ENCODE assay signal across 8 cellular contexts in genomic region chr22:30390974-30391691, GRCh38. TPM values are rescaled to one million over a fixed set of nuclear protein-coding genes. Genes with fewer than 3 reads are reported as not detected.
DNase-seq lines count a peak whose midpoint lies in the region; ATAC-seq and TF ChIP-seq lines count a peak whose summit lies in the region.

No MANE protein-coding gene starts in this region.

- H3K23ac ChIP-seq in trophoblast cell (ENCODE audit: low read length), result no peak overlapping the region

- H3K27me3 ChIP-seq in foreskin keratinocyte, result no peaks in the 10 kb centered on the region
- no peaks in the 10 kb centered on the region for H3K27me3 ChIP-seq in trophoblast cell (ENCODE audit: insufficient read depth, low read length)

- H3K79me2 ChIP-seq in trophoblast cell (ENCODE audit: control insufficient read depth, insufficient read depth, low read length, poor library complexity), result no peaks in the 10 kb centered on the region

- POLR2A ChIA-PET in RWPE1 (lab: Yijun Ruan, JAX; ENCODE audit: low non-redundant PET), result no interaction called here

- peaks cover 13% of the 10 kb centered on the region for H3K4me1 Mint-ChIP-seq in activated T-helper 17 cell treated with anti-CD3 and anti-CD28 coated beads, Interleukin-2, amount 50 U/mL, for 72 hours

- H2AFZ ChIP-seq in trophoblast cell (ENCODE audit: insufficient read depth, low read length, poor library complexity), result no peak overlapping the region

- H2BK5ac ChIP-seq in trophoblast cell (ENCODE audit: low read depth, low read length, poor library complexity), result no peak overlapping the region

- H3K27me3 Mint-ChIP-seq in activated T-helper 17 cell treated with anti-CD3 and anti-CD28 coated beads, Interleukin-2, amount 50 U/mL, for 72 hours, result peaks cover 3% of the 10 kb centered on the region

- H4K91ac ChIP-seq in trophoblast cell (ENCODE audit: low read depth, low read length), result no peak overlapping the region

- H2BK120ac ChIP-seq in trophoblast cell (ENCODE audit: insufficient read depth, low read length, poor library complexity), result no peak overlapping the region

- CTCF ChIA-PET in RWPE1 (lab: Yijun Ruan, JAX), result interaction anchor here (0.7 to 0.8 kb wide), 2 partner anchors 38 to 40 kb away, joined by 3 to 5 read pairs; no protein-coding TSS in a partner anchor

- H3K4me3 ChIP-seq in trophoblast cell (ENCODE audit: low read depth, low read length), result no peak overlapping the region

- H3K36me3 ChIP-seq in trophoblast cell (ENCODE audit: control insufficient read depth in 1 of 2, insufficient read depth in 2 of 2, low read length in 2 of 2), result no peaks in the 10 kb centered on the region

- no peak overlapping the region for H3K4me2 ChIP-seq in trophoblast cell (ENCODE audit: low read length)

- peak overlapping the region; percentile 82 for H3K27ac Mint-ChIP-seq in activated T-helper 17 cell treated with anti-CD3 and anti-CD28 coated beads, Interleukin-2, amount 50 U/mL, for 72 hours

- no peak overlapping the region for H3K14ac ChIP-seq in trophoblast cell (ENCODE audit: low read length)

- H3K4me1 ChIP-seq in foreskin keratinocyte, result no peaks in the 10 kb centered on the region
- peaks cover 5 to 8% of the 10 kb centered on the region in 2 experiments for H3K4me1 ChIP-seq in trophoblast cell (ENCODE audit: control insufficient read depth in 1 of 2, insufficient read depth in 2 of 2, low read length in 2 of 2)

- H3K4ac ChIP-seq in trophoblast cell (ENCODE audit: low read depth, low read length), result no peak overlapping the region

- H3K36me3 Mint-ChIP-seq in activated T-helper 17 cell treated with anti-CD3 and anti-CD28 coated beads, Interleukin-2, amount 50 U/mL, for 72 hours (ENCODE audit: low read depth), result no peaks in the 10 kb centered on the region

- no peak overlapping the region for H2BK12ac ChIP-seq in trophoblast cell (ENCODE audit: low read length)

- WGBS in trophoblast cell (ENCODE audit: extremely low coverage, insufficient coverage, insufficient read length), result no CpG with 5 or more reads among the region's 5 CpGs

- peak; percentile 71 for DNase-seq in COR-L47 (lab: John Stamatoyannopoulos, UW)
- peak; percentile 26 for DNase-seq in HS-27A (ENCODE audit: low read depth)
- DNase-seq in RWPE1 (ENCODE audit: low spot score), result peak; percentile 38
- peak; percentile 37 to 60 for DNase-seq in foreskin keratinocyte
- DNase-seq in trophoblast cell, result peak; percentile 45 to 71
- peak; percentile 66 for DNase-seq in ureter (ENCODE audit: low spot score)

- peaks cover 6% of the 10 kb centered on the region for H3K79me1 ChIP-seq in trophoblast cell (ENCODE audit: low read length)

- peaks cover 7% of the 10 kb centered on the region for H3K9me3 ChIP-seq in trophoblast cell (ENCODE audit: insufficient read depth, low read depth, low read length)

- no peak overlapping the region for H2AK5ac ChIP-seq in trophoblast cell (ENCODE audit: low read length)

- H3K4me3 Mint-ChIP-seq in activated T-helper 17 cell treated with anti-CD3 and anti-CD28 coated beads, Interleukin-2, amount 50 U/mL, for 72 hours, result peak overlapping the region; percentile 11

- H3K9me3 Mint-ChIP-seq in activated T-helper 17 cell treated with anti-CD3 and anti-CD28 coated beads, Interleukin-2, amount 50 U/mL, for 72 hours, result no peaks in the 10 kb centered on the region

- H4K8ac ChIP-seq in trophoblast cell (ENCODE audit: low read depth, low read length), result no peak overlapping the region

- H4K12ac ChIP-seq in trophoblast cell (ENCODE audit: low read depth, low read length), result no peak overlapping the region

- H3K9ac ChIP-seq in trophoblast cell (ENCODE audit: low read length), result no peak overlapping the region

- H3K18ac ChIP-seq in trophoblast cell (ENCODE audit: low read length), result no peak overlapping the region

- peak; percentile 72 for ATAC-seq in activated T-helper 17 cell treated with anti-CD3 and anti-CD28 coated beads, Interleukin-2, amount 50 U/mL, for 72 hours (replicated peaks)
- peak; percentile 34 for ATAC-seq in foreskin keratinocyte
- ATAC-seq in GM19351 (IDR thresholded peaks at IDR 0.05; ENCODE audit: unreplicated experiment), result no peak

- peak overlapping the region; percentile 35; the same call in 1 of the 2 replicates for H3K27ac ChIP-seq in RWPE1
- H3K27ac ChIP-seq in foreskin keratinocyte, result no peak overlapping the region
- no peak overlapping the region for H3K27ac ChIP-seq in trophoblast cell (ENCODE audit: low read depth, low read length)

- TF ChIP-seq CTCF in RWPE1 (conservative IDR thresholded peaks at IDR 0.05; ENCODE audit: low read depth), result peak; percentile 77
- peak; percentile 92 for TF ChIP-seq CTCF in foreskin keratinocyte (conservative IDR thresholded peaks at IDR 0.05)

RNA-seq across cellular contexts. Expression of gene RNF215, which starts 3.9 kb away (rescaled TPM):
- total RNA-seq in activated T-helper 17 cell treated with anti-CD3 and anti-CD28 coated beads, Interleukin-2, amount 50 U/mL, for 72 hours, result 10 to 100 TPM; 10.7 to 18.4 TPM
- total RNA-seq in foreskin keratinocyte (9.2 and 12.0 TPM in 2 replicates), ureter (17.5 TPM)
- polyA plus RNA-seq in foreskin keratinocyte, result 8.2 and 9.4 TPM in 2 replicates
- polyA plus RNA-seq in trophoblast cell (2013), result 7.3 and 7.8 TPM in 2 replicates

RNA-seq across cellular contexts. Expression of gene SEC14L2, which starts 5.7 kb away (rescaled TPM):
- 10 to 100 TPM; 11.3 to 52.8 TPM for total RNA-seq in activated T-helper 17 cell treated with anti-CD3 and anti-CD28 coated beads, Interleukin-2, amount 50 U/mL, for 72 hours
- total RNA-seq in foreskin keratinocyte (31.7 and 43.0 TPM in 2 replicates), ureter (5.8 TPM)
- 28.3 and 35.2 TPM in 2 replicates for polyA plus RNA-seq in foreskin keratinocyte
- 0.74 and 1.5 TPM in 2 replicates for polyA plus RNA-seq in trophoblast cell (2013)

RNA-seq across cellular contexts. Expression of gene CCDC157, which starts 34.3 kb away (rescaled TPM):
- total RNA-seq in activated T-helper 17 cell treated with anti-CD3 and anti-CD28 coated beads, Interleukin-2, amount 50 U/mL, for 72 hours, result 1 to 10 TPM in 1 of 2 donors, under 1 TPM in 1; 0.50 to 2.5 TPM
- 0.95 and 1.5 TPM in 2 replicates for total RNA-seq in foreskin keratinocyte
- polyA plus RNA-seq in foreskin keratinocyte, result 1.5 and 1.7 TPM in 2 replicates
- 1.8 and 2.1 TPM in 2 replicates for polyA plus RNA-seq in trophoblast cell (2013)
- total RNA-seq in ureter, result 3.3 TPM

RNA-seq across cellular contexts. Expression of gene MTFP1, which starts 34.4 kb away (rescaled TPM):
- 10 to 100 TPM; 42.4 to 51.3 TPM for total RNA-seq in activated T-helper 17 cell treated with anti-CD3 and anti-CD28 coated beads, Interleukin-2, amount 50 U/mL, for 72 hours
- total RNA-seq in foreskin keratinocyte, result 50.7 and 66.0 TPM in 2 replicates
- polyA plus RNA-seq in foreskin keratinocyte, result 74.0 and 90.2 TPM in 2 replicates
- polyA plus RNA-seq in trophoblast cell (2013), result 11.9 and 12.6 TPM in 2 replicates
- 9.1 TPM for total RNA-seq in ureter

RNA-seq across cellular contexts. Expression of gene SF3A1, which starts 34.4 kb away (rescaled TPM):
- 100 to 1,000 TPM; 275 to 294 TPM for total RNA-seq in activated T-helper 17 cell treated with anti-CD3 and anti-CD28 coated beads, Interleukin-2, amount 50 U/mL, for 72 hours
- 81.3 and 82.2 TPM in 2 replicates for total RNA-seq in foreskin keratinocyte
- polyA plus RNA-seq in foreskin keratinocyte, result 36.0 and 42.1 TPM in 2 replicates
- 188 and 193 TPM in 2 replicates for polyA plus RNA-seq in trophoblast cell (2013)
- total RNA-seq in ureter, result 193 TPM
